In genomic region chr1:181061891-181062777, GRCh38 we compare ENCODE assay signal across 8 cellular contexts. TPM values are rescaled to one million over a fixed set of nuclear protein-coding genes. Genes with fewer than 3 reads are reported as not detected.
DNase-seq lines count a peak whose midpoint lies in the region; ATAC-seq, FAIRE-seq and TF ChIP-seq lines count a peak whose summit lies in the region.

No MANE protein-coding gene starts in this region.

- H3K4me1 Mint-ChIP-seq in immature natural killer cell (peaks cover 26 to 28% of the 10 kb centered on the region in 2 donors), type B pancreatic cell (ENCODE audit: unreplicated experiment) (peaks cover 14% of the 10 kb centered on the region)

- ATAC-seq in HG02938 (IDR thresholded peaks at IDR 0.05; ENCODE audit: unreplicated experiment) = peak; percentile 82

- H3K27me3 Mint-ChIP-seq in immature natural killer cell (ENCODE audit: low read depth in 3 of 3) (peaks cover 0 to 6% (median 4%) of the 10 kb centered on the region in 3 donors), type B pancreatic cell (peaks cover 4% of the 10 kb centered on the region)

- H3K36me3 Mint-ChIP-seq in immature natural killer cell = peaks cover 25 to 30% (median 28%) of the 10 kb centered on the region in 3 donors
- no peaks in the 10 kb centered on the region for H3K36me3 Mint-ChIP-seq in type B pancreatic cell

- TF ChIP-seq CTCF in type B pancreatic cell (conservative IDR thresholded peaks at IDR 0.05) = no peak

- peak; percentile 31 for DNase-seq in activated naive CD4-positive, alpha-beta T cell treated with Interleukin-2 at 50 U/mL for 16 hours
- no peak for DNase-seq in activated naive CD4-positive, alpha-beta T cell (lab: John Stamatoyannopoulos, UW)
- DNase-seq in SIG-M5 treated with dmso at 0.1 percent for 504 hours (lab: John Stamatoyannopoulos, UW; ENCODE audit: unreplicated experiment) (peak; percentile 95), immature natural killer cell (peak; percentile 34 to 41 (median 35)), type B pancreatic cell (ENCODE audit: extremely low spot score, unreplicated experiment) (no peak), AG08395 (ENCODE audit: low spot score) (no peak), urothelium cell line (ENCODE audit: low spot score) (no peak)

- H3K9me3 Mint-ChIP-seq in immature natural killer cell = no peaks in the 10 kb centered on the region
- peaks cover 7% of the 10 kb centered on the region for H3K9me3 Mint-ChIP-seq in type B pancreatic cell

- H3K27ac Mint-ChIP-seq in immature natural killer cell (peak overlapping the region; percentile 90 to 99 (median 94)), type B pancreatic cell (no peak overlapping the region)

- peak overlapping the region; percentile 74 to 89 (median 82) for H3K4me3 Mint-ChIP-seq in immature natural killer cell
- H3K4me3 Mint-ChIP-seq in type B pancreatic cell = no peak overlapping the region

- FAIRE-seq in urothelium cell line (lab: Jason Lieb, UNC) = no peak

RNA-seq across cellular contexts. Expression of gene IER5, which starts 26.4 kb away (rescaled TPM):
- polyA plus RNA-seq in immature natural killer cell = 10 to 100 TPM; 11.6 to 22.7 (median 14.4) TPM
- total RNA-seq in type B pancreatic cell (ENCODE audit: low replicate concordance) = 16.6 and 27.7 TPM in 2 replicates

RNA-seq across cellular contexts. Expression of gene MR1, which starts 28.4 kb away (rescaled TPM):
- polyA plus RNA-seq in immature natural killer cell = 10 to 100 TPM; 45.0 to 62.7 (median 54.1) TPM
- total RNA-seq in type B pancreatic cell (ENCODE audit: low replicate concordance) = 0.62 and 0.99 TPM in 2 replicates

RNA-seq across cellular contexts. Expression of gene STX6, which starts 39.5 kb away (rescaled TPM):
- 10 to 100 TPM in 1 of 3 donors, 1 to 10 TPM in 2; 6.0 to 14.4 (median 7.9) TPM for polyA plus RNA-seq in immature natural killer cell
- 18.4 and 20.5 TPM in 2 replicates for total RNA-seq in type B pancreatic cell (ENCODE audit: low replicate concordance)

Comparison
In these comparisons a context has a peak if more than half of its experiments do, and no peak if none do; other contexts are left out.
1. DNase-seq: peak in activated naive CD4-positive, alpha-beta T cell treated with Interleukin-2 at 50 U/mL for 16 hours (single experiment), SIG-M5 treated with dmso at 0.1 percent for 504 hours (single experiment) and immature natural killer cell (3 of 3); none in activated naive CD4-positive, alpha-beta T cell (0 of 4), type B pancreatic cell (single experiment), AG08395 (single experiment) and urothelium cell line (single experiment).